21 cellular contexts compared by ENCODE assay signal in genomic region chr2:187338679-187339121, GRCh38.
DNase-seq lines count a peak whose midpoint lies in the region; ATAC-seq and TF ChIP-seq lines count a peak whose summit lies in the region.
"Had no signal": no experiment of that assay in that cellular context is flagged by ENCODE, and none has a peak within 500 bp of the region (broad histone marks: within the 10 kb centered on the region; RNA-seq: fewer than 3 reads in every experiment).

No MANE protein-coding gene starts in this region.

- H3K36me3 ChIP-seq in right atrium auricular region (no peaks in the 10 kb centered on the region), endodermal cell (ENCODE audit: control insufficient read depth, insufficient read depth, low read length) (no peaks in the 10 kb centered on the region), right lobe of liver (no peaks in the 10 kb centered on the region), thoracic aorta (no peaks in the 10 kb centered on the region)
- H3K36me3 ChIP-seq: stomach had no signal

- H3K27me3 ChIP-seq in right atrium auricular region: no peaks in the 10 kb centered on the region
- H3K27me3 ChIP-seq in endodermal cell (ENCODE audit: control insufficient read depth, insufficient read depth, low read length, poor library complexity, severe bottlenecking): no peaks in the 10 kb centered on the region
- H3K27me3 ChIP-seq in right lobe of liver: no peaks in the 10 kb centered on the region
- no peaks in the 10 kb centered on the region for H3K27me3 ChIP-seq in thoracic aorta (replicated peaks; ENCODE audit: insufficient read depth)
- H3K27me3 ChIP-seq: body of pancreas, stomach had no signal

- ATAC-seq in Right ventricle myocardium inferior (peak; percentile 23), right lobe of liver (peak in 2 of 4 donors; percentile 11 to 25), thoracic aorta (ENCODE audit: insufficient number of reproducible peaks, low FRiP score, low read depth) (no peak), GM18498 (IDR thresholded peaks at IDR 0.05; ENCODE audit: unreplicated experiment) (no peak)
- ATAC-seq: body of pancreas, HCT116, K562 had no signal

- no peak overlapping the region for H3K4me3 Mint-ChIP-seq in endodermal cell
- H3K4me3 Mint-ChIP-seq: activated naive CD8-positive, alpha-beta T cell treated with anti-CD3 and anti-CD28 coated beads for 36 hours had no signal

- WGBS in endodermal cell (ENCODE audit: insufficient coverage in 1 of 2, insufficient read length in 1 of 2), 2 experiments: 88% methylated on average over 6 of the region's 6 CpGs; no CpG with 5 or more reads in 1 of the 2 experiments
- WGBS in right lobe of liver (ENCODE audit: insufficient coverage, low coverage, low lambda C conversion rate, missing lambda C conversion rate): 80% methylated on average over 2 of the region's 6 CpGs

- no peak overlapping the region for H3K27ac Mint-ChIP-seq in endodermal cell
- H3K27ac Mint-ChIP-seq: activated naive CD8-positive, alpha-beta T cell treated with anti-CD3 and anti-CD28 coated beads for 36 hours had no signal

- H3K27me3 Mint-ChIP-seq in endodermal cell (ENCODE audit: insufficient read depth): no peaks in the 10 kb centered on the region

- no peaks in the 10 kb centered on the region for H3K4me1 Mint-ChIP-seq in endodermal cell
- H3K4me1 Mint-ChIP-seq: activated naive CD8-positive, alpha-beta T cell treated with anti-CD3 and anti-CD28 coated beads for 36 hours had no signal

- H3K4me3 ChIP-seq in right atrium auricular region (no peak overlapping the region), endodermal cell (ENCODE audit: low read length) (no peak overlapping the region), right lobe of liver (no peak overlapping the region), thoracic aorta (peak overlapping the region; percentile 16)
- H3K4me3 ChIP-seq: body of pancreas, K562, stomach had no signal

- H3K9me3 Mint-ChIP-seq in endodermal cell: no peaks in the 10 kb centered on the region
- H3K9me3 Mint-ChIP-seq: activated naive CD8-positive, alpha-beta T cell treated with anti-CD3 and anti-CD28 coated beads for 36 hours had no signal

- TF ChIP-seq POLR2A in right lobe of liver (IDR thresholded peaks at IDR 0.05): no peak

- no peak overlapping the region for H3K9ac ChIP-seq in endodermal cell (ENCODE audit: extremely low read depth, low read length, poor library complexity, severe bottlenecking)

- H3K4me1 ChIP-seq in right atrium auricular region (no peaks in the 10 kb centered on the region), endodermal cell (ENCODE audit: control insufficient read depth, insufficient read depth, low read length) (no peaks in the 10 kb centered on the region), right lobe of liver (no peaks in the 10 kb centered on the region), thoracic aorta (ENCODE audit: control insufficient read depth in 1 of 2, low read depth in 2 of 2) (peaks cover 0 to 3% of the 10 kb centered on the region in 2 donors)
- H3K4me1 ChIP-seq: body of pancreas, stomach had no signal

- H3K36me3 Mint-ChIP-seq in endodermal cell (ENCODE audit: low read depth): no peaks in the 10 kb centered on the region
- H3K36me3 Mint-ChIP-seq: activated naive CD8-positive, alpha-beta T cell treated with anti-CD3 and anti-CD28 coated beads for 36 hours had no signal

- TF ChIP-seq CTCF in right atrium auricular region (IDR thresholded peaks at IDR 0.05): no peak
- TF ChIP-seq CTCF in endodermal cell (conservative IDR thresholded peaks at IDR 0.05): no peak
- no peak for TF ChIP-seq CTCF in right lobe of liver (IDR thresholded peaks at IDR 0.05)
- no peak for TF ChIP-seq CTCF in thoracic aorta (IDR thresholded peaks at IDR 0.05)

- intact Hi-C loops in Right ventricle myocardium inferior (cut with DNase I): no loop called here
- intact Hi-C loops in right lobe of liver (cut with DNase I): no loop called here

- no peaks in the 10 kb centered on the region for H3K9me3 ChIP-seq in right atrium auricular region
- no peaks in the 10 kb centered on the region for H3K9me3 ChIP-seq in endodermal cell (ENCODE audit: control insufficient read depth, low read length)
- no peaks in the 10 kb centered on the region for H3K9me3 ChIP-seq in right lobe of liver
- H3K9me3 ChIP-seq in thoracic aorta: no peaks in the 10 kb centered on the region
- H3K9me3 ChIP-seq: body of pancreas, stomach had no signal

- peak; percentile 65 for DNase-seq in Right ventricle myocardium inferior (ENCODE audit: missing footprints)
- DNase-seq in right atrium auricular region (ENCODE audit: low spot score): no peak
- peak; percentile 51 for DNase-seq in endodermal cell
- peak in 2 of 3 donors; percentile 10 to 41 for DNase-seq in right lobe of liver
- DNase-seq in thoracic aorta (ENCODE audit: low spot score): no peak
- DNase-seq in COLO829 (ENCODE audit: low spot score): no peak
- DNase-seq in mesenteric fat pad (ENCODE audit: low spot score): no peak
- DNase-seq: activated naive CD8-positive, alpha-beta T cell treated with anti-CD3 and anti-CD28 coated beads for 36 hours; body of pancreas; hippocampal formation; MV-4-11; NCI-H1694 treated with DMSO at 0.1 percent for 48 hours; NCI-H345; NK-92 treated with Interleukin-12 subunit alpha and Interleukin-12 subunit beta, amount 100 ng/mL, for 24 hours; RPMI8226; stimulated activated CD4-positive, alpha-beta T cell treated with anti-CD3 and anti-CD28 coated beads, Interleukin-2, amount 100 ng/mL, for 24 hours; stomach had no signal

- no peak overlapping the region for H3K27ac ChIP-seq in right atrium auricular region
- no peak overlapping the region for H3K27ac ChIP-seq in endodermal cell (ENCODE audit: low read depth, low read length)
- no peak overlapping the region for H3K27ac ChIP-seq in right lobe of liver
- no peak overlapping the region for H3K27ac ChIP-seq in thoracic aorta
- H3K27ac ChIP-seq: 22Rv1, body of pancreas, stomach had no signal

Comparison
In these comparisons a context has a peak if more than half of its experiments do, and no peak if none do; other contexts are left out.
1. DNase-seq: peak in Right ventricle myocardium inferior (single experiment), endodermal cell (single experiment) and right lobe of liver (2 of 3); none in right atrium auricular region (single experiment), thoracic aorta (single experiment), COLO829 (single experiment) and mesenteric fat pad (single experiment).